8 cellular contexts compared by ENCODE assay signal in the genomic region with DNA sequence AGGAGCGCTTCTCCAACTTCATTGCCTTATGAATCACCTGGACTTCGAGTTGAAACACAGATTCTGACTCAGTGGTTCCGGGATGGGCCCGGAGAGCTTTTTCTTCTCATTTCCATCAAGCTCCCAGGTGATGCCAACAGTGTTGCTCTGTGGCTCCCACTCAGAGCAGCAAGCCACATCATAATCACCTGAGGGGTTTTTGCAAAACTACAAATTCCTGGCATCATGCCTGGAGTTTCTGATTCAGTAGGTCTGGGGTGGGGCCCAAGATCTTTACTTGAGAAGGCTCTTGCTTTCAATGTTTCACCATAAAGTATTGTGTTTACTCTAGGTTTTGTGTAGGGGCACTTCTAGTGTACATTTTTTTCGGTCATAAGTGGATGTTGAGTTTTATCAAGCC. TPM values are rescaled to one million over a fixed set of nuclear protein-coding genes. Genes with fewer than 3 reads are reported as not detected.
DNase-seq lines count a peak whose midpoint lies in the region; ATAC-seq and TF ChIP-seq lines count a peak whose summit lies in the region.

No MANE protein-coding gene starts in this region.

- peak overlapping the region; percentile 96 for H3K4me2 ChIP-seq in OCI-LY3 (ENCODE audit: low read length)
- H3K4me2 ChIP-seq in trophoblast cell (ENCODE audit: low read length), result no peak overlapping the region

- H3K27ac Mint-ChIP-seq in Calu3 (ENCODE audit: unreplicated experiment), result peak overlapping the region; percentile 82
- peak overlapping the region; percentile 98 for H3K27ac Mint-ChIP-seq in activated naive CD4-positive, alpha-beta T cell treated with anti-CD3 and anti-CD28 coated beads, Interleukin-2, amount 50 U/mL, for 24 hours

- peak overlapping the region; percentile 34 for H3K4me3 Mint-ChIP-seq in Calu3 (ENCODE audit: low read depth, unreplicated experiment)
- peak overlapping the region; percentile 80 for H3K4me3 Mint-ChIP-seq in activated naive CD4-positive, alpha-beta T cell treated with anti-CD3 and anti-CD28 coated beads, Interleukin-2, amount 50 U/mL, for 24 hours

- H3K9ac ChIP-seq in OCI-LY3 (ENCODE audit: low read length) (peak overlapping the region; percentile 53; the same call in 1 of the 2 replicates), trophoblast cell (ENCODE audit: low read length) (no peak overlapping the region)

- H3K9me3 ChIP-seq in OCI-LY3 (ENCODE audit: insufficient read depth, low read length) (no peaks in the 10 kb centered on the region), trophoblast cell (ENCODE audit: insufficient read depth, low read depth, low read length) (no peaks in the 10 kb centered on the region)

- H3K27me3 Mint-ChIP-seq in Calu3 (ENCODE audit: unreplicated experiment), result no peaks in the 10 kb centered on the region
- H3K27me3 Mint-ChIP-seq in activated naive CD4-positive, alpha-beta T cell treated with anti-CD3 and anti-CD28 coated beads, Interleukin-2, amount 50 U/mL, for 24 hours, result no peaks in the 10 kb centered on the region

- H4K91ac ChIP-seq in trophoblast cell (ENCODE audit: low read depth, low read length), result no peak overlapping the region

- H2AFZ ChIP-seq in OCI-LY3 (ENCODE audit: low read depth, low read length) (no peak overlapping the region), trophoblast cell (ENCODE audit: insufficient read depth, low read length, poor library complexity) (no peak overlapping the region)

- no peak overlapping the region for H4K8ac ChIP-seq in trophoblast cell (ENCODE audit: low read depth, low read length)

- peaks cover 12% of the 10 kb centered on the region for H3K27me3 ChIP-seq in OCI-LY3 (ENCODE audit: low read depth, low read length)
- H3K27me3 ChIP-seq in trophoblast cell (ENCODE audit: insufficient read depth, low read length), result no peaks in the 10 kb centered on the region

- H3K36me3 ChIP-seq in OCI-LY3 (replicated peaks; ENCODE audit: low read depth, low read length), result peaks cover 8% of the 10 kb centered on the region
- H3K36me3 ChIP-seq in trophoblast cell (ENCODE audit: control insufficient read depth in 1 of 2, insufficient read depth in 2 of 2, low read length in 2 of 2), result no peaks in the 10 kb centered on the region

- no peak overlapping the region for H3K23ac ChIP-seq in trophoblast cell (ENCODE audit: low read length)

- H3K4ac ChIP-seq in trophoblast cell (ENCODE audit: low read depth, low read length), result no peak overlapping the region

- no CpG with 5 or more reads among the region's 5 CpGs for WGBS in trophoblast cell (ENCODE audit: extremely low coverage, insufficient coverage, insufficient read length)

- H3K14ac ChIP-seq in trophoblast cell (ENCODE audit: low read length), result no peak overlapping the region

- peak overlapping the region; percentile 85 for H3K27ac ChIP-seq in OCI-LY3 (ENCODE audit: low read length)
- H3K27ac ChIP-seq in trophoblast cell (ENCODE audit: low read depth, low read length), result no peak overlapping the region

- no peak overlapping the region for H2AK5ac ChIP-seq in trophoblast cell (ENCODE audit: low read length)

- no TSS peak for BruUV-seq in Calu3 (replicated peaks; lab: Mats Ljungman, UMichigan)

- intact Hi-C loops in Calu3 (cut with micrococcal nuclease; ENCODE audit: unreplicated experiment), result loop anchor here (5.0 kb wide), 1 partner anchor 208 kb away; no protein-coding TSS in a partner anchor

- H3K4me3 ChIP-seq in OCI-LY3 (ENCODE audit: low read length) (peak overlapping the region; percentile 74), trophoblast cell (ENCODE audit: low read depth, low read length) (no peak overlapping the region)

- no peak overlapping the region for H4K12ac ChIP-seq in trophoblast cell (ENCODE audit: low read depth, low read length)

- H2BK12ac ChIP-seq in trophoblast cell (ENCODE audit: low read length), result no peak overlapping the region

- no peak overlapping the region for H2BK5ac ChIP-seq in trophoblast cell (ENCODE audit: low read depth, low read length, poor library complexity)

- no peak for ATAC-seq in GM18517 (IDR thresholded peaks at IDR 0.05; ENCODE audit: unreplicated experiment)
- no peak for ATAC-seq in GM19324 (IDR thresholded peaks at IDR 0.05; ENCODE audit: low FRiP score, unreplicated experiment)

- peaks cover 43% of the 10 kb centered on the region; the same call in 1 of the 2 replicates for H4K20me1 ChIP-seq in OCI-LY3 (ENCODE audit: insufficient read depth, low read length)

- H2BK120ac ChIP-seq in trophoblast cell (ENCODE audit: insufficient read depth, low read length, poor library complexity), result no peak overlapping the region

- CTCF ChIA-PET in Calu3 (lab: Charles Lee), result interaction anchor here (0.6 kb wide), 1 partner anchor 14 kb away, joined by 3 read pairs; no protein-coding TSS in a partner anchor

- no peak for TF ChIP-seq CTCF in Calu3 (IDR thresholded peaks at IDR 0.05; ENCODE audit: unreplicated experiment)
- TF ChIP-seq CTCF in OCI-LY3 (IDR thresholded peaks at IDR 0.05; ENCODE audit: low read depth, low read length), result no peak

- H3K36me3 Mint-ChIP-seq in Calu3 (ENCODE audit: insufficient read depth, unreplicated experiment), result peaks cover 7% of the 10 kb centered on the region
- H3K36me3 Mint-ChIP-seq in activated naive CD4-positive, alpha-beta T cell treated with anti-CD3 and anti-CD28 coated beads, Interleukin-2, amount 50 U/mL, for 24 hours, result peaks cover 1% of the 10 kb centered on the region

- DNase-seq in Calu3, result peak; percentile 68
- DNase-seq in trophoblast cell, result peak; percentile 79 to 92
- no peak for DNase-seq in NCI-H187 treated with DMSO at 0.1 percent for 48 hours (lab: John Stamatoyannopoulos, UW)
- no peak for DNase-seq in amygdala (lab: John Stamatoyannopoulos, UW)

- peaks cover 22% of the 10 kb centered on the region; the same call in 1 of the 2 replicates for H3K79me2 ChIP-seq in OCI-LY3 (ENCODE audit: low read length)
- H3K79me2 ChIP-seq in trophoblast cell (ENCODE audit: control insufficient read depth, insufficient read depth, low read length, poor library complexity), result no peaks in the 10 kb centered on the region

- no peaks in the 10 kb centered on the region for H3K9me3 Mint-ChIP-seq in Calu3 (ENCODE audit: low read depth, unreplicated experiment)
- H3K9me3 Mint-ChIP-seq in activated naive CD4-positive, alpha-beta T cell treated with anti-CD3 and anti-CD28 coated beads, Interleukin-2, amount 50 U/mL, for 24 hours, result no peaks in the 10 kb centered on the region

- no peak overlapping the region for H3K18ac ChIP-seq in trophoblast cell (ENCODE audit: low read length)

- H3K4me1 ChIP-seq in OCI-LY3 (ENCODE audit: low read length) (peaks cover 60% of the 10 kb centered on the region), trophoblast cell (ENCODE audit: control insufficient read depth in 1 of 2, insufficient read depth in 2 of 2, low read length in 2 of 2) (peaks cover 0 to 8% of the 10 kb centered on the region in 2 experiments)

- no peaks in the 10 kb centered on the region for H3K79me1 ChIP-seq in trophoblast cell (ENCODE audit: low read length)

- peaks cover 44% of the 10 kb centered on the region for H3K4me1 Mint-ChIP-seq in Calu3 (ENCODE audit: low read depth, unreplicated experiment)
- H3K4me1 Mint-ChIP-seq in activated naive CD4-positive, alpha-beta T cell treated with anti-CD3 and anti-CD28 coated beads, Interleukin-2, amount 50 U/mL, for 24 hours, result peaks cover 82% of the 10 kb centered on the region

RNA-seq across cellular contexts. Expression of gene MTM1, which starts 7.0 kb away (rescaled TPM):
- total RNA-seq in Calu3 (2022), result 12.7 and 13.2 TPM in 2 replicates
- 10.6 and 10.9 TPM in 2 replicates for polyA plus RNA-seq in trophoblast cell (2013)

Comparison
In these comparisons a context has a peak if more than half of its experiments do, and no peak if none do; other contexts are left out.
1. DNase-seq: peak in Calu3 (single experiment) and trophoblast cell (2 of 2); none in NCI-H187 treated with DMSO at 0.1 percent for 48 hours (single experiment) and amygdala (0 of 56).